ENCODE assay signal across 12 cellular contexts in genomic region chr19:24140099-24140498, GRCh38. TPM values are rescaled to one million over a fixed set of nuclear protein-coding genes. Genes with fewer than 3 reads are reported as not detected.
A peak's percentile ranks its signal among the peaks of the same experiment; 100 is the strongest.
DNase-seq lines count a peak whose midpoint lies in the region; ATAC-seq and TF ChIP-seq lines count a peak whose summit lies in the region.
"Had no signal": no experiment of that assay in that cellular context is flagged by ENCODE, and none has a peak within 500 bp of the region (broad histone marks: within the 10 kb centered on the region; RNA-seq: fewer than 3 reads in every experiment).

No MANE protein-coding gene starts in this region.

- ATAC-seq in PC-3 (peak; percentile 88), HG03097 (IDR thresholded peaks at IDR 0.05; ENCODE audit: low FRiP score, unreplicated experiment) (no peak)
- ATAC-seq: activated CD8-positive, alpha-beta T cell treated with anti-CD3 and anti-CD28 coated beads for 36 hours had no signal

- POLR2A ChIA-PET in PC-3 (lab: Charles Lee; ENCODE audit: unreplicated experiment): no interaction called here

- no peaks in the 10 kb centered on the region for H4K20me1 ChIP-seq in PC-3 (ENCODE audit: low read length)

- H3K4me2 ChIP-seq in PC-3 (ENCODE audit: low read length): no peak overlapping the region
- H3K4me2 ChIP-seq: smooth muscle cell had no signal

- H3K4me1 ChIP-seq in PC-3 (ENCODE audit: insufficient read depth, low read length): no peaks in the 10 kb centered on the region
- H3K4me1 ChIP-seq in BE2C: no peaks in the 10 kb centered on the region
- H3K4me1 ChIP-seq: adrenal gland, esophagus squamous epithelium had no signal

- BruUV-seq in PC-3 (replicated peaks; lab: Mats Ljungman, UMichigan): no TSS peak

- DNase-seq in NCI-H748 (lab: John Stamatoyannopoulos, UW; ENCODE audit: unreplicated experiment) (peak; percentile 17), NCI-H748 treated with DMSO at 0.1 percent for 48 hours (lab: John Stamatoyannopoulos, UW) (no peak), PC-3 (peak; percentile 89), fibroblast of gingiva (ENCODE audit: low read depth) (peak; percentile 43), skeletal muscle cell (ENCODE audit: low read depth) (peak; percentile 17), NCI-H524 treated with DMSO at 0.1 percent for 48 hours (lab: John Stamatoyannopoulos, UW) (no peak), BE2C (no peak)
- DNase-seq: activated CD8-positive, alpha-beta T cell treated with anti-CD3 and anti-CD28 coated beads for 36 hours; adrenal gland; esophagus squamous epithelium had no signal

- H3K4me3 ChIP-seq in PC-3 (ENCODE audit: low read length) (no peak overlapping the region), skeletal muscle cell (ENCODE audit: low read depth, low read length) (no peak overlapping the region), BE2C (ENCODE audit: low read depth, low read length) (no peak overlapping the region)
- H3K4me3 ChIP-seq: adrenal gland, esophagus squamous epithelium, smooth muscle cell had no signal

- peak overlapping the region; percentile 55 for H3K27ac ChIP-seq in PC-3 (ENCODE audit: low read length)
- H3K27ac ChIP-seq: adrenal gland, esophagus squamous epithelium had no signal

- no peak overlapping the region for H2AFZ ChIP-seq in PC-3 (ENCODE audit: low read length)

- no peak overlapping the region for H3K9ac ChIP-seq in PC-3 (ENCODE audit: low read length)

- no peaks in the 10 kb centered on the region for H3K27me3 ChIP-seq in PC-3 (ENCODE audit: low read length)
- H3K27me3 ChIP-seq in BE2C: no peaks in the 10 kb centered on the region
- H3K27me3 ChIP-seq: adrenal gland, esophagus squamous epithelium had no signal

- H3K36me3 ChIP-seq in PC-3 (ENCODE audit: low read depth, low read length): peaks cover 40% of the 10 kb centered on the region
- H3K36me3 ChIP-seq in BE2C: no peaks in the 10 kb centered on the region; the same call in 1 of the 2 replicates
- H3K36me3 ChIP-seq: adrenal gland had no signal

- CTCF ChIA-PET in PC-3 (lab: Charles Lee): no interaction called here

- H3K9me2 ChIP-seq in PC-3 (replicated peaks; ENCODE audit: low read length): no peaks in the 10 kb centered on the region

- H3K9me3 ChIP-seq in PC-3 (ENCODE audit: low read length) (peaks cover 21% of the 10 kb centered on the region), BE2C (no peaks in the 10 kb centered on the region; the same call in 1 of the 2 replicates)

- intact Hi-C loops in PC-3 (cut with micrococcal nuclease): loop anchor here (1.0 kb wide), 1 partner anchor 86 kb away; no protein-coding TSS in a partner anchor

- TF ChIP-seq CTCF in PC-3 (conservative IDR thresholded peaks at IDR 0.05; ENCODE audit: low read depth, low read length) (no peak), BE2C (IDR thresholded peaks at IDR 0.05; ENCODE audit: low read depth, low read length) (no peak)

- no peaks in the 10 kb centered on the region for H3F3A ChIP-seq in PC-3 (ENCODE audit: low read length, unreplicated experiment)

- H3K79me2 ChIP-seq in PC-3 (ENCODE audit: low read length): no peaks in the 10 kb centered on the region

RNA-seq across cellular contexts. Expression of gene ZNF254, which starts 53.1 kb away (rescaled TPM):
- total RNA-seq in PC-3 (2014; rRNA removed): 8.1 and 9.3 TPM in 2 replicates
- polyA plus RNA-seq in BE2C (2012; ENCODE audit: insufficient read depth, insufficient read length, low read depth): 8.9 TPM

Comparison
In these comparisons a context has a peak if more than half of its experiments do, and no peak if none do; other contexts are left out.
1. DNase-seq: peak in NCI-H748 (single experiment), PC-3 (single experiment), fibroblast of gingiva (single experiment) and skeletal muscle cell (single experiment); none in NCI-H748 treated with DMSO at 0.1 percent for 48 hours (single experiment), NCI-H524 treated with DMSO at 0.1 percent for 48 hours (single experiment) and BE2C (single experiment).